In the genomic region with DNA sequence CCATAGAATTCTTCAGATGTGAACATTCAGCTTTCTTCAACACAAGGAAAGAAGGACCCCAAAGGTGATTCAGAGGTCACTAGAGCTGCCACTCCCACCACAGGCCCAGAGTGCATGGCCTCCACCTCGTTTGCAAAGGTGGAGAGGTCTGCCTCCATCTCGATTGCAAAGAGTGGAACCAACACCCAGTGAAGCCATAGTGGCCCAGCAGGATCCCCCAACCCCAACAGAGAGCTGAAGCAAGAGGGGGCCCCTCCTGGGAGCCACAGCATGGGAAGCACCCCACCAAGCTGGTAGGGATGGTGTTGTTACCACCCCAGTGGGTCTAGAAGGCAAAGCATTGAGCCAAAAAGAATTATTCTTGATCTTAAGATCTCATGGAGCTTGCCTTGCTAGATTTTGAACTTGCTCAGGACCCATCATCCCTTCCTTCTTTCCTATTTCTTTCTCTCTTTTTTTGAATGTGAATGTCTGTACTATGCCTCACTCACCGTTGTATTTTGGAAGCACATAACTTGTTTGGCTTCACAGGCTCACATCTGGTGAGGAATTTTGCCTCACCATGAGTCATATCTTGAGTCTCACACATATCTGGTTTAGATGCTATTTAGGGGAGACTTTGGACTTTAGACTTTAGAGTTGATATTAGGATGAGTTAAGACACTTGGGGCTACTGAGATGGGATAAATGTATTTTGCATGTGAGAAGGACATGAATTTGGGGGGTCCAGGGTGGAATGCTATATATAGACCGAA, we compare ENCODE assay signal across 1 cellular context.
TF ChIP-seq lines count a peak whose summit lies in the region.

No MANE protein-coding gene starts in this region.

TF ChIP-seq in IMR-90, 13 proteins besides CTCF, POLR2A, EP300 and RAD21:
- TF ChIP-seq, protein P1, sequence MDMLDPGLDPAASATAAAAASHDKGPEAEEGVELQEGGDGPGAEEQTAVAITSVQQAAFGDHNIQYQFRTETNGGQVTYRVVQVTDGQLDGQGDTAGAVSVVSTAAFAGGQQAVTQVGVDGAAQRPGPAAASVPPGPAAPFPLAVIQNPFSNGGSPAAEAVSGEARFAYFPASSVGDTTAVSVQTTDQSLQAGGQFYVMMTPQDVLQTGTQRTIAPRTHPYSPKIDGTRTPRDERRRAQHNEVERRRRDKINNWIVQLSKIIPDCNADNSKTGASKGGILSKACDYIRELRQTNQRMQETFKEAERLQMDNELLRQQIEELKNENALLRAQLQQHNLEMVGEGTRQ (IDR thresholded peaks at IDR 0.05; ENCODE audit: low read depth, low read length): no peak
- TF ChIP-seq MAFK (IDR thresholded peaks at IDR 0.05; ENCODE audit: low read depth, low read length) (no peak), RFX5 (IDR thresholded peaks at IDR 0.05; ENCODE audit: low read depth, low read length) (no peak), CEBPB (IDR thresholded peaks at IDR 0.05; ENCODE audit: low read depth, low read length) (no peak), RCOR1 (IDR thresholded peaks at IDR 0.05; ENCODE audit: insufficient replicate concordance, low read length) (no peak), MAZ (IDR thresholded peaks at IDR 0.05; ENCODE audit: borderline replicate concordance, low read depth, low read length) (no peak), MXI1 (IDR thresholded peaks at IDR 0.05; ENCODE audit: borderline replicate concordance, low read depth, low read length) (no peak), BHLHE40 (IDR thresholded peaks at IDR 0.05; ENCODE audit: low read depth, low read length) (no peak), SMC3 (IDR thresholded peaks at IDR 0.05; ENCODE audit: low read depth, low read length) (no peak), CHD1 (IDR thresholded peaks at IDR 0.05; ENCODE audit: low read depth, low read length) (no peak), FOS (IDR thresholded peaks at IDR 0.05; ENCODE audit: low read depth, low read length) (no peak), NFE2L2 (IDR thresholded peaks at IDR 0.05; ENCODE audit: low read depth, low read length) (no peak)
- TF ChIP-seq, protein P2, sequence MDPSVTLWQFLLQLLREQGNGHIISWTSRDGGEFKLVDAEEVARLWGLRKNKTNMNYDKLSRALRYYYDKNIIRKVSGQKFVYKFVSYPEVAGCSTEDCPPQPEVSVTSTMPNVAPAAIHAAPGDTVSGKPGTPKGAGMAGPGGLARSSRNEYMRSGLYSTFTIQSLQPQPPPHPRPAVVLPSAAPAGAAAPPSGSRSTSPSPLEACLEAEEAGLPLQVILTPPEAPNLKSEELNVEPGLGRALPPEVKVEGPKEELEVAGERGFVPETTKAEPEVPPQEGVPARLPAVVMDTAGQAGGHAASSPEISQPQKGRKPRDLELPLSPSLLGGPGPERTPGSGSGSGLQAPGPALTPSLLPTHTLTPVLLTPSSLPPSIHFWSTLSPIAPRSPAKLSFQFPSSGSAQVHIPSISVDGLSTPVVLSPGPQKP (IDR thresholded peaks at IDR 0.05; ENCODE audit: borderline replicate concordance, low read depth, low read length): no peak
TF ChIP-seq in IMR-90: peak in this region for 0.
